8 cellular contexts compared by ENCODE assay signal in genomic region chr6:108541843-108542795, GRCh38. TPM values are rescaled to one million over a fixed set of nuclear protein-coding genes. Genes with fewer than 3 reads are reported as not detected.
DNase-seq lines count a peak whose midpoint lies in the region; ATAC-seq and TF ChIP-seq lines count a peak whose summit lies in the region.

No MANE protein-coding gene starts in this region.

- H3K4me1 ChIP-seq in effector memory CD4-positive, alpha-beta T cell (ENCODE audit: control insufficient read depth, insufficient read depth, low read length, poor library complexity, severe bottlenecking), result peaks cover 5% of the 10 kb centered on the region

- TF ChIP-seq CTCF in GM06990 (IDR thresholded peaks at IDR 0.05; ENCODE audit: insufficient read depth, low read length, poor library complexity, severe bottlenecking), result peak; percentile 80
- peak; percentile 84 for TF ChIP-seq CTCF in mesothelial cell of epicardium (IDR thresholded peaks at IDR 0.05; ENCODE audit: unreplicated experiment)

- no peak overlapping the region for H3K27ac Mint-ChIP-seq in mesothelial cell of epicardium

- peaks cover 8% of the 10 kb centered on the region for H3K9me3 Mint-ChIP-seq in mesothelial cell of epicardium

- no peak overlapping the region for H3K4me3 ChIP-seq in GM06990 (replicated peaks; ENCODE audit: low read depth, low read length)
- H3K4me3 ChIP-seq in effector memory CD4-positive, alpha-beta T cell (ENCODE audit: insufficient read depth, low read depth, low read length, poor library complexity, severe bottlenecking), result no peak overlapping the region

- H3K27me3 Mint-ChIP-seq in mesothelial cell of epicardium (ENCODE audit: low read depth), result peaks cover 1% of the 10 kb centered on the region

- no peaks in the 10 kb centered on the region for H3K9me3 ChIP-seq in effector memory CD4-positive, alpha-beta T cell (ENCODE audit: control insufficient read depth, low read length)

- peaks cover 3% of the 10 kb centered on the region for H3K27me3 ChIP-seq in GM06990 (replicated peaks; ENCODE audit: control insufficient read depth, insufficient read depth, low read length)
- H3K27me3 ChIP-seq in effector memory CD4-positive, alpha-beta T cell (replicated peaks; ENCODE audit: control insufficient read depth, insufficient read depth, low read length, poor library complexity, severe bottlenecking), result peaks cover 4% of the 10 kb centered on the region

- H3K4me1 Mint-ChIP-seq in mesothelial cell of epicardium, result peaks cover 2% of the 10 kb centered on the region

- ATAC-seq in HG03342 (IDR thresholded peaks at IDR 0.05; ENCODE audit: unreplicated experiment), result peak; percentile 65
- no peak for ATAC-seq in GM18505 (IDR thresholded peaks at IDR 0.05; ENCODE audit: unreplicated experiment)

- peak overlapping the region; percentile 16 for H3K4me3 Mint-ChIP-seq in mesothelial cell of epicardium

- H3K36me3 ChIP-seq in GM06990 (ENCODE audit: control insufficient read depth, insufficient read depth, low read length), result no peaks in the 10 kb centered on the region
- no peaks in the 10 kb centered on the region for H3K36me3 ChIP-seq in effector memory CD4-positive, alpha-beta T cell (ENCODE audit: control insufficient read depth, insufficient read depth, low read length)

- peak; percentile 43 for DNase-seq in GM06990 (ENCODE audit: extremely low read depth, insufficient read length)
- peak; percentile 88 for DNase-seq in NCI-H69 (lab: John Stamatoyannopoulos, UW)
- DNase-seq in activated CD4-positive, alpha-beta T cell treated with anti-CD3 and anti-CD28 coated beads, Interleukin-2, amount 50 U/mL, for 24 hours (ENCODE audit: low read depth in 1 of 2, low spot score in 1 of 2), result peak; percentile 29 to 55
- DNase-seq in effector memory CD4-positive, alpha-beta T cell, result peak; percentile 41 to 66 (median 45)
- peak in 1 of 2 experiments; percentile 75 for DNase-seq in mesothelial cell of epicardium (ENCODE audit: low spot score in 2 of 2, unreplicated experiment in 2 of 2)
- peak; percentile 18 to 37 for DNase-seq in stimulated activated CD8-positive, alpha-beta memory T cell treated with anti-CD3 and anti-CD28 coated beads, Interleukin-7, amount 100 ng/mL, for 48 hours (ENCODE audit: extremely low read depth in 1 of 2, low read depth in 1 of 2)

- no peak for TF ChIP-seq POLR2A in GM18505 (IDR thresholded peaks at IDR 0.05; ENCODE audit: borderline replicate concordance, extremely low read depth, insufficient read depth, insufficient read length)

- no peaks in the 10 kb centered on the region for H3K36me3 Mint-ChIP-seq in mesothelial cell of epicardium

- H3K27ac ChIP-seq in effector memory CD4-positive, alpha-beta T cell (ENCODE audit: insufficient read depth, low read length, poor library complexity, severe bottlenecking), result no peak overlapping the region

RNA-seq across cellular contexts. Expression of gene FOXO3, which starts 18.6 kb away (rescaled TPM):
- 56.6 to 58.3 TPM (median 57.9 TPM) in 3 replicates for total RNA-seq in mesothelial cell of epicardium
